In the genomic region with DNA sequence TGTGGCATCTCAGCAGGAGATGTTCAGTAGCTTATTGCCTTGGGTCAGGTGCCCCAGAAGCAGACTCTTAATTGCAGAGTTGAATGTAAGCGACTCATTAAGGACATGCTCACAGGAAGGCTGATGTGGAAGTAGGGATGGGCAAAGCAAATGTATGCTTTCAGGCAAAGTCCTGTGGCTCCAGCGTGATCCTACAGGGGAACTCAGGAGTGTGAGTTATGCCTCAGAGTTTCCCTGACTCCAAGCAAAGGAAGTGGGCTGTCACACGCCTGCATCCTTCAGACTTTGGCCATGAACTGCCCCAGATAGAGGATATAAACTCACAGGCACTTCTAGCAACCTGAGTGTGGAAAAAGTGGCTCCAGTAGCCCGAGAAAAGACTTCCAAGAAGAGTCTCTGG, we compare ENCODE assay signal across 15 cellular contexts.
DNase-seq lines count a peak whose midpoint lies in the region; TF ChIP-seq lines count a peak whose summit lies in the region.
"Had no signal": no experiment of that assay in that cellular context is flagged by ENCODE, and none has a peak within 500 bp of the region (broad histone marks: within the 10 kb centered on the region; RNA-seq: fewer than 3 reads in every experiment).

No MANE protein-coding gene starts in this region.

- H3K4me3 ChIP-seq in mesenchymal stem cell (ENCODE audit: insufficient read depth in 1 of 2, low read depth in 1 of 2, low read length in 2 of 2) (no peak overlapping the region), Peyer's patch (no peak overlapping the region)
- H3K4me3 ChIP-seq: BLaER1 had no signal

- no peak overlapping the region for H4K8ac ChIP-seq in mesenchymal stem cell (ENCODE audit: low read length)

- no peak overlapping the region for H3K4me2 ChIP-seq in mesenchymal stem cell (ENCODE audit: low read length, poor library complexity, severe bottlenecking)
- H3K4me2 ChIP-seq: BLaER1 had no signal

- TF ChIP-seq POLR2A in Peyer's patch (IDR thresholded peaks at IDR 0.05): no peak

- H3K14ac ChIP-seq in mesenchymal stem cell (ENCODE audit: low read length in 2 of 2): no peak overlapping the region

- TF ChIP-seq CTCF in Peyer's patch (IDR thresholded peaks at IDR 0.05): no peak

- H3K9ac ChIP-seq in mesenchymal stem cell (ENCODE audit: low read length): no peak overlapping the region
- H3K9ac ChIP-seq: BLaER1 had no signal

- H3K36me3 ChIP-seq in mesenchymal stem cell (ENCODE audit: control insufficient read depth in 1 of 2, insufficient read depth in 2 of 2, low read depth in 1 of 2, low read length in 2 of 2): no peaks in the 10 kb centered on the region
- H3K36me3 ChIP-seq in Peyer's patch: no peaks in the 10 kb centered on the region
- H3K36me3 ChIP-seq: BLaER1 had no signal

- H2BK12ac ChIP-seq in mesenchymal stem cell (ENCODE audit: low read length in 2 of 2): no peak overlapping the region

- no peaks in the 10 kb centered on the region for H3K79me1 ChIP-seq in mesenchymal stem cell (replicated peaks; ENCODE audit: low read length, poor library complexity, severe bottlenecking)

- H3K9me3 ChIP-seq in mesenchymal stem cell (ENCODE audit: control insufficient read depth, low read length) (peaks cover 7% of the 10 kb centered on the region), Peyer's patch (no peaks in the 10 kb centered on the region)
- H3K9me3 ChIP-seq: BLaER1 had no signal

- H3K27ac ChIP-seq in mesenchymal stem cell (ENCODE audit: low read length, poor library complexity, severe bottlenecking): no peak overlapping the region
- no peak overlapping the region for H3K27ac ChIP-seq in Peyer's patch
- H3K27ac ChIP-seq: 22Rv1, BLaER1 had no signal

- no peak overlapping the region for H3K23ac ChIP-seq in mesenchymal stem cell (ENCODE audit: low read length in 2 of 2)

- H3K4me1 ChIP-seq in mesenchymal stem cell (ENCODE audit: control insufficient read depth, insufficient read depth, low read depth, low read length) (peaks cover 14% of the 10 kb centered on the region), Peyer's patch (no peaks in the 10 kb centered on the region)
- H3K4me1 ChIP-seq: BLaER1 had no signal

- in situ Hi-C loops in SK-MEL-5 (cut with HindIII; ENCODE audit: low pct_unique_long_range_greater_than_20kb, low sequenced_read_pairs): no loop called here

- H2AFZ ChIP-seq in mesenchymal stem cell (ENCODE audit: low read depth, low read length): no peak overlapping the region

- H3K27me3 ChIP-seq in mesenchymal stem cell (ENCODE audit: control insufficient read depth in 1 of 2, insufficient read depth in 1 of 2, low read length in 2 of 2): no peaks in the 10 kb centered on the region
- no peaks in the 10 kb centered on the region for H3K27me3 ChIP-seq in Peyer's patch
- H3K27me3 ChIP-seq: BLaER1 had no signal

- DNase-seq in NCI-H146 (lab: John Stamatoyannopoulos, UW) (peak; percentile 2), NCI-H146 treated with DMSO at 0.1 percent for 48 hours (lab: John Stamatoyannopoulos, UW; ENCODE audit: unreplicated experiment) (no peak), SK-MEL-5 (ENCODE audit: low read depth, low spot score) (peak; percentile 15), foreskin melanocyte (peak; percentile 14), renal cortical epithelial cell (ENCODE audit: low read depth) (peak; percentile 20), mesenchymal stem cell (no peak), T-helper 2 cell (no peak), Peyer's patch (no peak)
- DNase-seq: CD8-positive, alpha-beta memory T cell; DMS 273 treated with DMSO at 0.1 percent for 48 hours; NCI-H1105; NCI-H187 treated with DMSO at 0.1 percent for 48 hours; NCI-H510A had no signal

- H2BK5ac ChIP-seq in mesenchymal stem cell (ENCODE audit: low read depth, low read length, poor library complexity, severe bottlenecking): no peak overlapping the region

- H3K18ac ChIP-seq in mesenchymal stem cell (ENCODE audit: low read depth in 1 of 2, low read length in 2 of 2): no peak overlapping the region

- H2BK120ac ChIP-seq in mesenchymal stem cell (ENCODE audit: low read depth, low read length): no peak overlapping the region

- no peak overlapping the region for H2AK5ac ChIP-seq in mesenchymal stem cell (ENCODE audit: low read length, severe bottlenecking)

- no peak overlapping the region for H3K4ac ChIP-seq in mesenchymal stem cell (ENCODE audit: low read depth in 1 of 2, low read length in 2 of 2)

- no peak overlapping the region for H4K91ac ChIP-seq in mesenchymal stem cell (ENCODE audit: low read length)

- H2BK15ac ChIP-seq in mesenchymal stem cell (ENCODE audit: low read depth, poor library complexity, severe bottlenecking): no peak overlapping the region

- WGBS in mesenchymal stem cell: 60% methylated on average over 4 of the region's 4 CpGs

Comparison
In these comparisons a context has a peak if more than half of its experiments do, and no peak if none do; other contexts are left out.
1. DNase-seq: peak in NCI-H146 (single experiment), SK-MEL-5 (single experiment), foreskin melanocyte (single experiment) and renal cortical epithelial cell (single experiment); none in NCI-H146 treated with DMSO at 0.1 percent for 48 hours (single experiment), mesenchymal stem cell (single experiment), T-helper 2 cell (0 of 5) and Peyer's patch (0 of 3).